Comparison of ENCODE assay signal across 30 cellular contexts in genomic region chrX:110657073-110657472, GRCh38.
"Had no signal": no experiment of that assay in that cellular context is flagged by ENCODE, and none has a peak within 500 bp of the region (broad histone marks: within the 10 kb centered on the region; RNA-seq: fewer than 3 reads in every experiment).

No MANE protein-coding gene starts in this region.

- H3K27me3 ChIP-seq: Peyer's patch, SJSA1 had no signal

- H3K36me3 ChIP-seq: Peyer's patch, SJSA1 had no signal

- H3K27ac ChIP-seq: Peyer's patch, SJSA1 had no signal

- H3K4me1 Mint-ChIP-seq: activated naive CD4-positive, alpha-beta T cell treated with anti-CD3 and anti-CD28 coated beads, Interleukin-2, amount 50 U/mL, for 24 hours; activated naive CD8-positive, alpha-beta T cell treated with anti-CD3 and anti-CD28 coated beads, Interleukin-2, amount 50 U/mL, for 24 hours; WTC11 had no signal

- H3K27me3 Mint-ChIP-seq: activated naive CD4-positive, alpha-beta T cell treated with anti-CD3 and anti-CD28 coated beads, Interleukin-2, amount 50 U/mL, for 24 hours; activated naive CD8-positive, alpha-beta T cell treated with anti-CD3 and anti-CD28 coated beads, Interleukin-2, amount 50 U/mL, for 24 hours had no signal

- DNase-seq: activated CD4-positive, alpha-beta T cell treated with anti-CD3 and anti-CD28 coated beads for 48 hours; activated CD4-positive, alpha-beta T cell treated with anti-CD3 and anti-CD28 coated beads, Interleukin-2, amount 50 U/mL, for 4 hours; activated CD4-positive, CD25-positive, alpha-beta regulatory T cell treated with anti-CD3 and anti-CD28 coated beads, Interleukin-2, amount 50 U/mL, for 72 hours; activated CD8-positive, alpha-beta memory T cell treated with anti-CD3 and anti-CD28 coated beads, Interleukin-2, amount 50 U/mL, for 48 hours; activated CD8-positive, alpha-beta T cell treated with anti-CD3 and anti-CD28 coated beads, Interleukin-2, amount 10 ng/mL, durations not matched to agents 7 days and 5 days; activated effector memory CD4-positive, alpha-beta T cell treated with Interleukin-2 at 50 U/mL for 16 hours; activated naive CD4-positive, alpha-beta T cell; activated naive CD8-positive, alpha-beta T cell treated with anti-CD3 and anti-CD28 coated beads, Interleukin-2, amount 50 U/mL, for 24 hours; activated T-cell treated with anti-CD3 and anti-CD28 coated beads, Interleukin-2, amount 50 U/mL, for 24 hours; amniotic stem cell; cerebellar nuclear complex; Karpas-422; MM.1S; NCI-H146; NCI-H187 treated with DMSO at 0.1 percent for 48 hours; NCI-H2081 treated with DMSO at 0.1 percent for 48 hours; NCI-H2171 treated with DMSO at 0.1 percent for 48 hours; NCI-H345; NCI-H510A; NCI-H526 treated with DMSO at 0.1 percent for 48 hours; NK-92 treated with Interleukin-12 subunit alpha and Interleukin-12 subunit beta, amount 100 ng/mL, for 24 hours; Peyer's patch; SHP77; SW 1271 had no signal

- ATAC-seq: activated CD8-positive, alpha-beta T cell treated with anti-CD3 and anti-CD28 coated beads, Interleukin-2, amount 10 ng/mL, durations not matched to agents 7 days and 5 days; activated naive CD8-positive, alpha-beta T cell treated with anti-CD3 and anti-CD28 coated beads, Interleukin-2, amount 50 U/mL, for 24 hours; K562; SK-N-SH treated with all-trans-retinoic acid at 6 μM for 48 hours; WTC11 had no signal

- H3K36me3 Mint-ChIP-seq: activated naive CD4-positive, alpha-beta T cell treated with anti-CD3 and anti-CD28 coated beads, Interleukin-2, amount 50 U/mL, for 24 hours had no signal

- H3K9me3 Mint-ChIP-seq: activated naive CD4-positive, alpha-beta T cell treated with anti-CD3 and anti-CD28 coated beads, Interleukin-2, amount 50 U/mL, for 24 hours; activated naive CD8-positive, alpha-beta T cell treated with anti-CD3 and anti-CD28 coated beads, Interleukin-2, amount 50 U/mL, for 24 hours; activated T-cell treated with anti-CD3 and anti-CD28 coated beads, Interleukin-2, amount 50 U/mL, for 24 hours; activated T-helper 1 cell treated with anti-CD3 and anti-CD28 coated beads, Interleukin-12 subunit alpha, Interleukin-12 subunit beta, Interleukin-2, Interleukin-4 antibody, amounts not matched to agents 30 ng/mL and 10 ng/mL and 1 ng/mL, durations not matched to agents 14 hours and 24 hours and 36 hours had no signal

- H3K4me3 Mint-ChIP-seq: activated CD8-positive, alpha-beta T cell treated with anti-CD3 and anti-CD28 coated beads, Interleukin-2, amount 10 ng/mL, durations not matched to agents 7 days and 5 days; activated naive CD4-positive, alpha-beta T cell treated with anti-CD3 and anti-CD28 coated beads, Interleukin-2, amount 50 U/mL, for 24 hours; activated naive CD8-positive, alpha-beta T cell treated with anti-CD3 and anti-CD28 coated beads, Interleukin-2, amount 50 U/mL, for 24 hours; activated T-cell treated with anti-CD3 and anti-CD28 coated beads, Interleukin-2, amount 50 U/mL, for 24 hours; activated T-helper 1 cell treated with anti-CD3 and anti-CD28 coated beads, Interleukin-12 subunit alpha, Interleukin-12 subunit beta, Interleukin-2, Interleukin-4 antibody, amounts not matched to agents 30 ng/mL and 10 ng/mL and 1 ng/mL, durations not matched to agents 14 hours and 24 hours and 36 hours; WTC11 had no signal

- H3K9me3 ChIP-seq: Peyer's patch, SJSA1 had no signal

- H3K4me3 ChIP-seq: K562, Peyer's patch, SJSA1 had no signal

- H3K4me1 ChIP-seq: Peyer's patch, SJSA1 had no signal

- FAIRE-seq: K562 had no signal

- H3K27ac Mint-ChIP-seq: activated CD8-positive, alpha-beta T cell treated with anti-CD3 and anti-CD28 coated beads, Interleukin-2, amount 10 ng/mL, durations not matched to agents 7 days and 5 days; activated naive CD4-positive, alpha-beta T cell treated with anti-CD3 and anti-CD28 coated beads, Interleukin-2, amount 50 U/mL, for 24 hours; activated naive CD8-positive, alpha-beta T cell treated with anti-CD3 and anti-CD28 coated beads, Interleukin-2, amount 50 U/mL, for 24 hours; activated T-cell treated with anti-CD3 and anti-CD28 coated beads, Interleukin-2, amount 50 U/mL, for 24 hours; activated T-helper 1 cell treated with anti-CD3 and anti-CD28 coated beads, Interleukin-12 subunit alpha, Interleukin-12 subunit beta, Interleukin-2, Interleukin-4 antibody, amounts not matched to agents 30 ng/mL and 10 ng/mL and 1 ng/mL, durations not matched to agents 14 hours and 24 hours and 36 hours; WTC11 had no signal
